8 cellular contexts compared by ENCODE assay signal in the genomic region with DNA sequence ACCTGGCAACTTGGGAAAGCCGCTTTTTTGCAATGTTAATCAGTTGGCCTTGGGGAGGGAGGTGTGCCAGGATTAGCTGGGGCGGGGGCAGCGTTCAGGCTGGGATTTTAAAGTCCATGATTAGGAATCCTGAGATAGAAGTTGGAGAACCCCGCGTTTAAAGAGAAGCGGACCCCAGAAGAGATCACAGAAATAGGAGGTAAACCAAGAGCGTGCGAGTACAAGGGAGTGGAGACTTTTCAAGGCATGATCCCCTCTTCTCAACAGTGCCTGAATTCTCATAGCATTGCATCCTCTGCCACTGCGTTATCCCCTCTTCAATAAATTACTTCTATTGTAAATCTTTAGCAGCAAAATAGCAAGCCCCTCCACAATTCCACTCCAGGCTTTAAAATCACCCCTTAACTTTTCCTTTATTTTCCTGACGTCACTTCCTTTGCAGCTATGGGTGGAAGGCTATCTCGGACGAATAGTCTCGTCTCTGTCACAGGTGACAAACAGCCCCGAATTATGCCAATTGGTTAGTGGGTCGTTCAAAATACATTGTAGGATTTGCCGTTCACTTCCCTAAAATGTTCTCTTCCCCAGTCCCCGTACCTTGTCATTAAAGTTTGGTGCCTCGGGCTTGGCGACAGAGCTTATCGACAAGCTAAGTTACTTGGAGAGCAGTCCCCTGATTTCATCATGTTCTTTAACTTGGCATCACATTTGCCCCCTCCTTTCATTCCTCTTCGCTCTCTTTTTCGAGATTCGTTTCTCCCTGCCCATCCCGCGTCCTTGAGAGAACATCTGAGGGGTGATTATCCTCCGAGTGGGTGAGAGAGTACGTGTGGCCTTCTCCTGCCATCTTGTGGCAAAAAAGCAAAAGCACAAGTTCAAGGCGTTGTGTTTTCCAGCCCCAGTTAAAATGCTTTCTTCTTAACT. TPM values are rescaled to one million over a fixed set of nuclear protein-coding genes. Genes with fewer than 3 reads are reported as not detected.
DNase-seq lines count a peak whose midpoint lies in the region; ATAC-seq and TF ChIP-seq lines count a peak whose summit lies in the region.

No MANE protein-coding gene starts in this region.

- H4K20me1 ChIP-seq in DND-41 (ENCODE audit: insufficient read depth, low read length) (0 out of 2 replicates have a peak, but pooled peaks cover 4% of the 10 kb centered on the region), OCI-LY3 (ENCODE audit: insufficient read depth, low read length) (no peaks in the 10 kb centered on the region)

- H3K36me3 Mint-ChIP-seq in naive B cell: peaks cover 0 to 6% of the 10 kb centered on the region in 2 donors

- H3K27me3 ChIP-seq in DND-41 (ENCODE audit: insufficient read depth, low read length, poor library complexity) (no peaks in the 10 kb centered on the region), OCI-LY3 (ENCODE audit: low read depth, low read length) (no peaks in the 10 kb centered on the region), tibial artery (peaks cover 0 to 24% of the 10 kb centered on the region in 2 donors)

- H3K9me3 ChIP-seq in DND-41 (ENCODE audit: insufficient read depth, low read length, severe bottlenecking): no peaks in the 10 kb centered on the region
- no peaks in the 10 kb centered on the region; the same call in 1 of the 2 replicates for H3K9me3 ChIP-seq in OCI-LY3 (ENCODE audit: insufficient read depth, low read length)
- no peaks in the 10 kb centered on the region for H3K9me3 ChIP-seq in tibial artery

- peak overlapping the region; percentile 65 for H3K4me2 ChIP-seq in DND-41 (ENCODE audit: insufficient read depth, low read length)
- H3K4me2 ChIP-seq in OCI-LY3 (ENCODE audit: low read length): peak overlapping the region; percentile 96

- H3K36me3 ChIP-seq in DND-41 (ENCODE audit: insufficient read depth, low read length): no peaks in the 10 kb centered on the region; the same call in 1 of the 2 replicates
- no peaks in the 10 kb centered on the region for H3K36me3 ChIP-seq in OCI-LY3 (replicated peaks; ENCODE audit: low read depth, low read length)
- H3K36me3 ChIP-seq in tibial artery: no peaks in the 10 kb centered on the region

- H3K27ac ChIP-seq in DND-41 (ENCODE audit: low read length): peak overlapping the region; percentile 100
- peak overlapping the region; percentile 99 for H3K27ac ChIP-seq in OCI-LY3 (ENCODE audit: low read length)
- peak overlapping the region; percentile 86 to 89 for H3K27ac ChIP-seq in tibial artery

- H3K27ac Mint-ChIP-seq in naive B cell: no peak overlapping the region

- H3K4me3 ChIP-seq in DND-41 (ENCODE audit: low read depth in 1 of 2, low read length in 2 of 2): peak overlapping the region; percentile 73 to 79
- H3K4me3 ChIP-seq in Jurkat, Clone E6-1 (ENCODE audit: low read length): peak overlapping the region; percentile 82
- H3K4me3 ChIP-seq in OCI-LY3 (ENCODE audit: low read length): peak overlapping the region; percentile 95
- H3K4me3 ChIP-seq in tibial artery: peak overlapping the region; percentile 68 to 87

- TF ChIP-seq CTCF in DND-41 (IDR thresholded peaks at IDR 0.05; ENCODE audit: borderline replicate concordance, extremely low read depth, low read length, poor library complexity, severe bottlenecking) (peak; percentile 93), OCI-LY3 (IDR thresholded peaks at IDR 0.05; ENCODE audit: low read depth, low read length) (peak; percentile 63), tibial artery (IDR thresholded peaks at IDR 0.05) (peak; percentile 78 to 84)

- peaks cover 24% of the 10 kb centered on the region for H3K4me1 ChIP-seq in DND-41 (ENCODE audit: insufficient read depth, low read length)
- peaks cover 27% of the 10 kb centered on the region for H3K4me1 ChIP-seq in OCI-LY3 (ENCODE audit: low read length)
- H3K4me1 ChIP-seq in tibial artery: peaks cover 0 to 32% (median 19%) of the 10 kb centered on the region in 4 donors

- H3K4me3 Mint-ChIP-seq in naive B cell: no peak overlapping the region

- DNase-seq in DND-41 (peak; percentile 83), activated T-helper 1 cell treated with Interleukin-2 at 50 U/mL for 16 hours (ENCODE audit: low read depth) (peak; percentile 41), fibroblast of peridontal ligament (ENCODE audit: extremely low read depth) (peak; percentile 92), naive B cell (peak; percentile 74), tibial artery (peak in 1 of 2 donors; percentile 52)
- DNase-seq in Jurkat, Clone E6-1 (ENCODE audit: low read depth, low spot score): peak; percentile 90

- H3K4me1 Mint-ChIP-seq in naive B cell: peaks cover 9 to 29% (median 20%) of the 10 kb centered on the region in 3 donors

- intact Hi-C loops in tibial artery (cut with DNase I; ENCODE audit: low total_unique reads): loop anchor here (2.0 to 10.0 kb wide), 4 partner anchors 122 to 710 kb away; a partner anchor contains a TSS

- H3K79me2 ChIP-seq in DND-41 (ENCODE audit: insufficient read depth, low read length) (peaks cover 51% of the 10 kb centered on the region), OCI-LY3 (ENCODE audit: low read length) (peaks cover 6% of the 10 kb centered on the region; the same call in 1 of the 2 replicates)

- H3K9ac ChIP-seq in DND-41 (ENCODE audit: low read depth, low read length): peak overlapping the region; percentile 100
- peak overlapping the region; percentile 98 for H3K9ac ChIP-seq in OCI-LY3 (ENCODE audit: low read length)

- peaks cover 0 to 28% (median 8%) of the 10 kb centered on the region in 7 donors for H3K9me3 Mint-ChIP-seq in naive B cell

- ATAC-seq in DND-41 (ENCODE audit: insufficient read depth, low read depth) (peak; percentile 25), naive B cell (ENCODE audit: low read depth in 2 of 2) (peak; percentile 20 to 38), HG02763 (IDR thresholded peaks at IDR 0.05; ENCODE audit: unreplicated experiment) (no peak)

- 0 out of 2 replicates have a peak overlapping the region, but pooled peaks have one; percentile 8 for H2AFZ ChIP-seq in DND-41 (ENCODE audit: low read depth, low read length)
- no peak overlapping the region for H2AFZ ChIP-seq in OCI-LY3 (ENCODE audit: low read depth, low read length)

- H3K27me3 Mint-ChIP-seq in naive B cell: no peaks in the 10 kb centered on the region

RNA-seq across cellular contexts. Expression of a gene that starts 17.1 kb away (rescaled TPM):
- not detected for polyA plus RNA-seq in Jurkat, Clone E6-1 (2012; ENCODE audit: insufficient read depth, insufficient read length)
- not detected for polyA plus RNA-seq in naive B cell (ENCODE audit: low read depth in 6 of 6)
